19 cellular contexts compared by ENCODE assay signal in genomic region chrX:42140320-42140719, GRCh38.
"Had no signal": no experiment of that assay in that cellular context is flagged by ENCODE, and none has a peak within 500 bp of the region (broad histone marks: within the 10 kb centered on the region; RNA-seq: fewer than 3 reads in every experiment).

No MANE protein-coding gene starts in this region.

- H3K4me3 Mint-ChIP-seq: mesothelial cell of epicardium had no signal

- H3K4me1 ChIP-seq: esophagus muscularis mucosa, foreskin keratinocyte, gastroesophageal sphincter, heart left ventricle, left lung, lower lobe of right lung had no signal

- DNase-seq: dermis blood vessel endothelial cell; dorsolateral prefrontal cortex; effector CD4-positive, alpha-beta T cell; effector memory CD4-positive, alpha-beta T cell; foreskin keratinocyte; heart left ventricle; islet precursor cell; left cardiac atrium; left lung; left ventricle myocardium superior; lower lobe of right lung; mesenchymal stem cell had no signal

- H3K4me3 ChIP-seq: coronary artery, dorsolateral prefrontal cortex, esophagus muscularis mucosa, gastroesophageal sphincter, heart left ventricle, hepatocyte, left lung, lower lobe of right lung had no signal

- H3K4me2 ChIP-seq: hepatocyte had no signal

- H2AFZ ChIP-seq: hepatocyte had no signal

- FAIRE-seq: endothelial cell of umbilical vein, frontal cortex had no signal

- H3K79me2 ChIP-seq: hepatocyte had no signal

- H3K9me3 ChIP-seq: gastroesophageal sphincter, lower lobe of right lung had no signal

- H3K27ac Mint-ChIP-seq: mesothelial cell of epicardium had no signal

- H3K36me3 ChIP-seq: esophagus muscularis mucosa, gastroesophageal sphincter, heart left ventricle, left lung, lower lobe of right lung had no signal

- H3K27ac ChIP-seq: coronary artery, dorsolateral prefrontal cortex, esophagus muscularis mucosa, foreskin keratinocyte, gastroesophageal sphincter, heart left ventricle, hepatocyte, left lung, lower lobe of right lung had no signal

- H3K27me3 ChIP-seq: esophagus muscularis mucosa, foreskin keratinocyte, gastroesophageal sphincter, hepatocyte, left lung had no signal

- ATAC-seq: foreskin keratinocyte, gastroesophageal sphincter, heart left ventricle, left cardiac atrium, left lung, left ventricle myocardium superior, lower lobe of right lung had no signal
